ENCODE assay signal across 17 cellular contexts in genomic region chr1:51203874-51204245, GRCh38. TPM values are rescaled to one million over a fixed set of nuclear protein-coding genes. Genes with fewer than 3 reads are reported as not detected.
DNase-seq lines count a peak whose midpoint lies in the region; ATAC-seq, FAIRE-seq and TF ChIP-seq lines count a peak whose summit lies in the region.
"Had no signal": no experiment of that assay in that cellular context is flagged by ENCODE, and none has a peak within 500 bp of the region (broad histone marks: within the 10 kb centered on the region; RNA-seq: fewer than 3 reads in every experiment).

No MANE protein-coding gene starts in this region.

- H3K4me1 ChIP-seq in GM12878 (ENCODE audit: control insufficient read depth, insufficient read depth, low read length) (peaks cover 3% of the 10 kb centered on the region; the same call in 1 of the 2 replicates), suprapubic skin (no peaks in the 10 kb centered on the region)

- no peaks in the 10 kb centered on the region for H3K79me2 ChIP-seq in GM12878 (ENCODE audit: control insufficient read depth, insufficient read depth, low read length)

- in situ Hi-C loops in GM12878 (cut with MboI), result no loop called here

- H3K4me3 ChIP-seq in GM12878 (no peak overlapping the region), suprapubic skin (no peak overlapping the region)

- no peak for TF ChIP-seq CTCF in GM12878 (IDR thresholded peaks at IDR 0.05 in 2 of 3, conservative IDR thresholded peaks at IDR 0.05 in 1 of 3; ENCODE audit: control insufficient read depth in 2 of 3, extremely low read depth in 1 of 3, insufficient read depth in 1 of 3, low read depth in 3 of 3, low read length in 3 of 3)
- TF ChIP-seq CTCF in suprapubic skin (IDR thresholded peaks at IDR 0.05), result no peak

- no peak for TF ChIP-seq RAD21 in GM12878 (IDR thresholded peaks at IDR 0.05; ENCODE audit: insufficient read depth, low read depth, low read length)

- no TSS peak for BruUV-seq in GM12878 (replicated peaks; lab: Mats Ljungman, UMichigan)

- POLR2A ChIA-PET in GM12878 (lab: Charles Lee), result no interaction called here

- no peaks in the 10 kb centered on the region for H4K20me1 ChIP-seq in GM12878 (ENCODE audit: control insufficient read depth, insufficient read depth)

- TF ChIP-seq POLR2A in GM12878 (IDR thresholded peaks at IDR 0.05; ENCODE audit: low read depth, low read length) (no peak), suprapubic skin (IDR thresholded peaks at IDR 0.05) (no peak)

- FAIRE-seq in GM12878 (lab: Jason Lieb, UNC), result no peak
- FAIRE-seq: A204.1, H1 had no signal

- SMC1A ChIA-PET in GM12878 (lab: Charles Lee; ENCODE audit: uncharacterized antibody, unreplicated experiment), result interaction anchor here (1.0 to 1.8 kb wide), 3 partner anchors 13 to 91 kb away, joined by 4 to 7 read pairs (median 6); partner anchors contain the start of gene RNF11

- CTCF ChIA-PET in GM12878 (lab: Yijun Ruan, JAX), result interaction anchor here (0.6 to 1.8 kb wide), 3 partner anchors 15 to 325 kb away, joined by 4 to 7 read pairs (median 6); no protein-coding TSS in a partner anchor

- 83% methylated on average over 6 of the region's 6 CpGs for WGBS in GM12878 (ENCODE audit: insufficient coverage, insufficient replicate concordance, low lambda C conversion rate, missing lambda C conversion rate)
- 96% methylated on average over 6 of the region's 6 CpGs for WGBS in suprapubic skin

- H3K27me3 ChIP-seq in GM12878 (replicated peaks in 1 of 2; ENCODE audit: control insufficient read depth in 2 of 2, insufficient read depth in 2 of 2, low read length in 1 of 2), result no peaks in the 10 kb centered on the region
- H3K27me3 ChIP-seq in suprapubic skin, result no peaks in the 10 kb centered on the region

- H2AFZ ChIP-seq in GM12878 (ENCODE audit: control insufficient read depth, low read depth, low read length), result no peak overlapping the region

- H3K27ac ChIP-seq in GM12878 (ENCODE audit: control insufficient read depth, insufficient read depth) (no peak overlapping the region), suprapubic skin (no peak overlapping the region)

- no peak overlapping the region for H3K9ac ChIP-seq in GM12878 (ENCODE audit: control insufficient read depth, insufficient read depth, low read length)

- H3K9me3 ChIP-seq in GM12878 (replicated peaks; ENCODE audit: control insufficient read depth, insufficient read depth, low read length), result no peaks in the 10 kb centered on the region
- no peaks in the 10 kb centered on the region for H3K9me3 ChIP-seq in suprapubic skin

- H3K36me3 ChIP-seq in GM12878 (ENCODE audit: control insufficient read depth in 2 of 2, insufficient read depth in 2 of 2, low read length in 1 of 2) (no peaks in the 10 kb centered on the region), suprapubic skin (no peaks in the 10 kb centered on the region)

- no peak overlapping the region for H3K4me2 ChIP-seq in GM12878 (ENCODE audit: control insufficient read depth, insufficient read depth)

- intact Hi-C loops in GM12878 (cut with micrococcal nuclease; ENCODE audit: unreplicated experiment), result no loop called here

- TF ChIP-seq EP300 in GM12878 (IDR thresholded peaks at IDR 0.05; ENCODE audit: borderline replicate concordance in 1 of 2, control insufficient read depth in 1 of 2, low read depth in 2 of 2, low read length in 2 of 2), result no peak
- no peak for TF ChIP-seq EP300 in suprapubic skin (IDR thresholded peaks at IDR 0.05)

- ATAC-seq in GM18498 (IDR thresholded peaks at IDR 0.05; ENCODE audit: unreplicated experiment), result peak; percentile 32
- ATAC-seq in GM18517 (IDR thresholded peaks at IDR 0.05; ENCODE audit: unreplicated experiment), result peak; percentile 6
- peak; percentile 18 for ATAC-seq in HG03354 (IDR thresholded peaks at IDR 0.05; ENCODE audit: poor library complexity, severe bottlenecking, unreplicated experiment)
- ATAC-seq in GM12878, result peak; percentile 23
- no peak for ATAC-seq in esophagus mucosa

- DNase-seq in GM12878 (ENCODE audit: low read depth, low spot score) (no peak), suprapubic skin (ENCODE audit: low spot score in 2 of 2) (no peak), NCI-H2227 (lab: John Stamatoyannopoulos, UW; ENCODE audit: unreplicated experiment) (no peak)
- DNase-seq: C1 segment of cervical spinal cord; Calu3; CD4-positive, alpha-beta T cell; DMS 273 treated with DMSO at 0.1 percent for 48 hours; HCEC 1CT; HFFc6; IMR-90; KBM-7 had no signal

- RAD21 ChIA-PET in GM12878 (lab: Charles Lee; ENCODE audit: unreplicated experiment), result interaction anchor here (0.9 to 1.2 kb wide), 2 partner anchors 15 to 93 kb away, joined by 3 to 4 read pairs; no protein-coding TSS in a partner anchor

TF ChIP-seq in GM12878, 131 proteins besides CTCF, POLR2A, EP300 and RAD21 (continues in another document):
- TF ChIP-seq YY1 (IDR thresholded peaks at IDR 0.05; ENCODE audit: low read depth, low read length) (no peak), ZZZ3 (IDR thresholded peaks at IDR 0.05; ENCODE audit: control insufficient read depth, insufficient read length, low read depth) (no peak), DPF2 (IDR thresholded peaks at IDR 0.05) (no peak), BCL3 (IDR thresholded peaks at IDR 0.05; ENCODE audit: borderline replicate concordance, insufficient read depth, low read depth, low read length, poor library complexity, severe bottlenecking) (no peak), MEF2B (IDR thresholded peaks at IDR 0.05; ENCODE audit: partially characterized antibody, poor library complexity, severe bottlenecking) (no peak), IRF4 (IDR thresholded peaks at IDR 0.05; ENCODE audit: low read depth, low read length) (no peak), SREBF2 (IDR thresholded peaks at IDR 0.05; ENCODE audit: low read length) (no peak), ELK1 (IDR thresholded peaks at IDR 0.05; ENCODE audit: low read depth, low read length) (no peak), NFXL1 (IDR thresholded peaks at IDR 0.05; ENCODE audit: borderline replicate concordance) (no peak)

RNA-seq across cellular contexts. Expression of gene RNF11, which starts 32.2 kb away (rescaled TPM):
- 17.8 and 18.0 TPM in 2 replicates for total RNA-seq in GM12878 (2013; cell fraction: nucleolus; rRNA removed)
- 36.6 and 42.0 TPM in 2 replicates for total RNA-seq in GM12878 (2014; rRNA removed)
- total RNA-seq in GM12878 (2014; rRNA removed; fragmentation: Illumina TruSeq; extraction: Trizol), result 34.9 and 35.4 TPM in 2 replicates
- 29.8 and 32.1 TPM in 2 replicates for total RNA-seq in GM12878 (2021)
- 17.2 TPM for polyA plus RNA-seq in GM12878 (2011; ENCODE audit: low read depth)
- 37.5 and 44.2 TPM in 2 replicates for polyA plus RNA-seq in GM12878 (2011; rRNA removed)
- 16.2 and 25.1 TPM in 2 replicates for polyA plus RNA-seq in GM12878 (2011; cell fraction: cytosol; rRNA removed)
- 10.8 and 11.7 TPM in 2 replicates for polyA plus RNA-seq in GM12878 (2011; cell fraction: nucleus; rRNA removed)
- 24.6 and 27.9 TPM in 2 replicates for polyA plus RNA-seq in GM12878 (2012)
- 40.1 and 43.6 TPM in 2 replicates for polyA plus RNA-seq in GM12878 (2014; fragmentation: Illumina TruSeq; extraction: Trizol)
- 10 to 100 TPM in 1 of 2 experiments, 1 to 10 TPM in 1; 9.5 to 14.5 TPM for polyA plus RNA-seq in GM12878 (2014; fragmentation: Nextera tagmentation; extraction: Ambion mirVana)
- 34.9 and 35.2 TPM in 2 replicates for polyA plus RNA-seq in GM12878 (2014; rRNA removed)
- 10 to 100 TPM; 22.1 to 22.8 TPM for polyA plus RNA-seq in GM12878 (2016; fragmentation: Nextera tagmentation; extraction: Ambion mirVana)
- polyA minus RNA-seq in GM12878 (2011; rRNA and poly(A)+ RNA removed), result 56.9 and 59.0 TPM in 2 replicates
- polyA minus RNA-seq in GM12878 (2011; cell fraction: cytosol; rRNA and poly(A)+ RNA removed), result 12.0 and 18.6 TPM in 2 replicates
- 3.4 and 5.3 TPM in 2 replicates for polyA minus RNA-seq in GM12878 (2011; cell fraction: nucleus; rRNA and poly(A)+ RNA removed)
- total RNA-seq in suprapubic skin, result 10 to 100 TPM; 80.8 to 93.1 (median 81.5) TPM
- 78.8 TPM for total RNA-seq in esophagus mucosa
